ENCODE assay signal across 36 cellular contexts in the genomic region with DNA sequence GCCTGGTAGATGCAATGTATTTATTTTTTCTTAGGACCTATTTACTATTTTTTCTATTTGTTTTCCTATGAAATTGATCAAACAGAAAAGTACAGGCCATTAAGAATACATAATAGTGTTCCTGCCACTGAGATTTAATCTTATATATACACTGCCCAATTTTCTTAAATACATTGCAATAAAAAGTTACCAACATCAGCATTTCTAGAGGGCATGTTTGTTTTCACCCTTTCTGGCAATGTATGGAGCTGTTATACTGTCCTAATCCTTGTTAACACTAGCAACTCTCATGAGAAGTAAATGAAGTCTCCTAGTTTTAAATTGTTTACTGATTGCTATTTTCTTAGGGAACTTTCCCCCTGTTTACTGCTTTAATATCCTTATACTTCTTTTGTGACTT.
"Had no signal": no experiment of that assay in that cellular context is flagged by ENCODE, and none has a peak within 500 bp of the region (broad histone marks: within the 10 kb centered on the region; RNA-seq: fewer than 3 reads in every experiment).

No MANE protein-coding gene starts in this region.

- H3K4me3 ChIP-seq: MG63 had no signal

- H3K27ac ChIP-seq: KMS-11 had no signal

- DNase-seq: Karpas-422, Kasumi-1, MG63, MM.1S, MV-4-11, NCI-H1048, NCI-H1092, NCI-H1092 treated with DMSO at 0.1 percent for 48 hours, NCI-H1105, NCI-H1105 treated with DMSO at 0.1 percent for 48 hours, NCI-H1417, NCI-H1417 treated with DMSO at 0.1 percent for 48 hours, NCI-H1436, NCI-H1436 treated with DMSO at 0.1 percent for 48 hours, NCI-H146, NCI-H1694, NCI-H1694 treated with DMSO at 0.1 percent for 48 hours, NCI-H187, NCI-H187 treated with DMSO at 0.1 percent for 48 hours, NCI-H1930, NCI-H2029, NCI-H2029 treated with DMSO at 0.1 percent for 48 hours, NCI-H2081, NCI-H2081 treated with DMSO at 0.1 percent for 48 hours, NCI-H2107, NCI-H2171, NCI-H2171 treated with DMSO at 0.1 percent for 48 hours, NCI-H2227 treated with DMSO at 0.1 percent for 48 hours, NCI-H226, NCI-H345, NCI-H446, NCI-H446 treated with DMSO at 0.1 percent for 48 hours, NCI-H510A, NCI-H510A treated with DMSO at 0.1 percent for 48 hours, NCI-H524 had no signal
